14 cellular contexts compared by ENCODE assay signal in genomic region chr10:97555541-97555940, GRCh38. TPM values are rescaled to one million over a fixed set of nuclear protein-coding genes. Genes with fewer than 3 reads are reported as not detected.
"Had no signal": no experiment of that assay in that cellular context is flagged by ENCODE, and none has a peak within 500 bp of the region (broad histone marks: within the 10 kb centered on the region; RNA-seq: fewer than 3 reads in every experiment).

No MANE protein-coding gene starts in this region.

RNA-seq across cellular contexts. Expression of gene ANKRD2, which starts 17.0 kb away (rescaled TPM):
- total RNA-seq: activated CD4-positive, alpha-beta memory T cell treated with anti-CD3 and anti-CD28 coated beads for 36 hours; activated CD4-positive, alpha-beta T cell treated with anti-CD3 and anti-CD28 coated beads for 36 hours; activated CD4-positive, alpha-beta T cell treated with anti-CD3 and anti-CD28 coated beads, Interleukin-2, amount 10 ng/mL, durations not matched to agents 24 days and 14 days; activated naive CD8-positive, alpha-beta T cell treated with anti-CD3 and anti-CD28 coated beads for 36 hours; activated T-helper 1 cell treated with anti-CD3 and anti-CD28 coated beads, Interleukin-12 subunit alpha, Interleukin-12 subunit beta, Interleukin-2, Interleukin-4 antibody, amounts not matched to agents 30 ng/mL and 10 ng/mL and 1 ng/mL, durations not matched to agents 14 hours and 24 hours and 36 hours; body of pancreas; T-helper 1 cell treated with Interleukin-12 subunit alpha and Interleukin-12 subunit beta and Interleukin-4 antibody, amounts not matched to agents 30 ng/mL and 1 ng/mL, for 36 hours had no signal

RNA-seq across cellular contexts. Expression of gene HOGA1, which starts 28.6 kb away (rescaled TPM):
- total RNA-seq: activated CD4-positive, alpha-beta memory T cell treated with anti-CD3 and anti-CD28 coated beads for 36 hours; activated CD4-positive, alpha-beta T cell treated with anti-CD3 and anti-CD28 coated beads for 36 hours; activated CD4-positive, alpha-beta T cell treated with anti-CD3 and anti-CD28 coated beads, Interleukin-2, amount 10 ng/mL, durations not matched to agents 24 days and 14 days; activated CD8-positive, alpha-beta memory T cell treated with anti-CD3 and anti-CD28 coated beads for 36 hours; activated CD8-positive, alpha-beta memory T cell treated with anti-CD3 and anti-CD28 coated beads, Interleukin-2, amount 10 ng/mL, durations not matched to agents 7 days and 5 days; activated CD8-positive, alpha-beta T cell treated with anti-CD3 and anti-CD28 coated beads, Interleukin-2, amount 10 ng/mL, durations not matched to agents 7 days and 5 days; activated naive CD4-positive, alpha-beta T cell treated with anti-CD3 and anti-CD28 coated beads for 36 hours; activated naive CD8-positive, alpha-beta T cell treated with anti-CD3 and anti-CD28 coated beads for 36 hours; activated T-helper 1 cell treated with anti-CD3 and anti-CD28 coated beads, Interleukin-12 subunit alpha, Interleukin-12 subunit beta, Interleukin-2, Interleukin-4 antibody, amounts not matched to agents 30 ng/mL and 10 ng/mL and 1 ng/mL, durations not matched to agents 14 hours and 24 hours and 36 hours; activated T-helper 2 cell treated with anti-CD3 and anti-CD28 coated beads, Interferon-gamma antibody, Interleukin-2, Interleukin-4, amounts not matched to agents 10 μg/mL and 5 μg/mL and 100 μg/mL, durations not matched to agents 14 hours and 24 hours and 36 hours; T-helper 1 cell treated with Interleukin-12 subunit alpha and Interleukin-12 subunit beta and Interleukin-4 antibody, amounts not matched to agents 30 ng/mL and 1 ng/mL, for 36 hours had no signal

RNA-seq across cellular contexts. Expression of gene C10orf62, which starts 34.0 kb away (rescaled TPM):
- total RNA-seq: activated CD4-positive, alpha-beta memory T cell treated with anti-CD3 and anti-CD28 coated beads for 36 hours; activated CD4-positive, alpha-beta T cell treated with anti-CD3 and anti-CD28 coated beads for 36 hours; activated CD4-positive, alpha-beta T cell treated with anti-CD3 and anti-CD28 coated beads, Interleukin-2, amount 10 ng/mL, durations not matched to agents 24 days and 14 days; activated CD8-positive, alpha-beta memory T cell treated with anti-CD3 and anti-CD28 coated beads for 36 hours; activated CD8-positive, alpha-beta memory T cell treated with anti-CD3 and anti-CD28 coated beads, Interleukin-2, amount 10 ng/mL, durations not matched to agents 7 days and 5 days; activated CD8-positive, alpha-beta T cell treated with anti-CD3 and anti-CD28 coated beads, Interleukin-2, amount 10 ng/mL, durations not matched to agents 7 days and 5 days; activated naive CD4-positive, alpha-beta T cell treated with anti-CD3 and anti-CD28 coated beads for 36 hours; activated naive CD8-positive, alpha-beta T cell treated with anti-CD3 and anti-CD28 coated beads for 36 hours; activated T-helper 1 cell treated with anti-CD3 and anti-CD28 coated beads, Interleukin-12 subunit alpha, Interleukin-12 subunit beta, Interleukin-2, Interleukin-4 antibody, amounts not matched to agents 30 ng/mL and 10 ng/mL and 1 ng/mL, durations not matched to agents 14 hours and 24 hours and 36 hours; activated T-helper 2 cell treated with anti-CD3 and anti-CD28 coated beads, Interferon-gamma antibody, Interleukin-2, Interleukin-4, amounts not matched to agents 10 μg/mL and 5 μg/mL and 100 μg/mL, durations not matched to agents 14 hours and 24 hours and 36 hours; chondrocyte; foreskin keratinocyte; T-helper 1 cell treated with Interleukin-12 subunit alpha and Interleukin-12 subunit beta and Interleukin-4 antibody, amounts not matched to agents 30 ng/mL and 1 ng/mL, for 36 hours had no signal
